In the genomic region with DNA sequence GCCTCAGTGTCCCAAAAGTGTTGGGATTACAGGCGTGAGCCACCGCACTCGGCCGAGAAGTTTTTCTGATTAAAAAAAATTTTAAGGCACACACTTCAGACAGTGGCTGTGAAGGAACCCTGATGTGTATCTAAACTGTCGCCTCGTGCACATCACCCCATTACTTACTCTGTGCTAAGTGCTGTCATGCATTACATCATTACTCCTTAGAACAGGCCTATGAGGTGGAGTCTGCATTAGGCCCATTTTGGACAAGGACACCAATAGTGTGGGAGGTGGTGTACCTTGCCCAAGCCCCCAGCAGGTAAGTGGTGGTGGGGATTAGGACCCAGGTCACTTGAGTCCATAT, we compare ENCODE assay signal across 1 cellular context.
TF ChIP-seq lines count a peak whose summit lies in the region.

No MANE protein-coding gene starts in this region.

TF ChIP-seq in HepG2, 621 proteins besides CTCF, POLR2A, EP300 and RAD21:
- no peak for TF ChIP-seq ZNF362 (CRISPR knock-in tag; IDR thresholded peaks at IDR 0.05; ENCODE audit: borderline replicate concordance)
- TF ChIP-seq, protein P1, sequence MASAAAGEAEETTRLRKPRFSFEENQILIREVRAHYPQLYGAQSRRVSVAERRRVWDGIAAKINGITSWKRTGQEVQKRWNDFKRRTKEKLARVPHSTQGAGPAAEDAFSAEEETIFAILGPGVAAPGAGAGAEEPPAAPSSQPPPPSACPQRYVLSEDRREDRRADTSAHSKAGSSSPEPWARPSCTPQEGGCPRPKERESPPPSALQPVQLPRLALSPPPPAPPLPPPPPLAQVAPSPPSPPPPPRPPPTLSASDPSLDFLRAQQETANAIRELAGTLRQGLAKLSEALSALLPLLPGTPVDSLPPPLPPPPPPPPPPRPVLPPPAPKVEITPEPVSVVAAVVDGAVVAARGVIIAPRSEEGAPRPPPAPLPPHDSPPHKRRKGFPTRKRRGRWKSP (CRISPR knock-in tag; IDR thresholded peaks at IDR 0.05): peak; percentile 60; the same call in 1 of the 2 replicates
- no peak for TF ChIP-seq ZNF331 (CRISPR knock-in tag; IDR thresholded peaks at IDR 0.05)
- TF ChIP-seq NR2C2 (CRISPR knock-in tag; IDR thresholded peaks at IDR 0.05; ENCODE audit: borderline replicate concordance): peak; percentile 11; the same call in 1 of the 2 replicates
- no peak for TF ChIP-seq ISX (CRISPR knock-in tag; conservative IDR thresholded peaks at IDR 0.05)
- no peak for TF ChIP-seq ZNF567 (CRISPR knock-in tag; IDR thresholded peaks at IDR 0.05; ENCODE audit: borderline replicate concordance)
- TF ChIP-seq MTERF4 (CRISPR knock-in tag; IDR thresholded peaks at IDR 0.05): peak; percentile 32; the same call in 1 of the 2 replicates
- no peak for TF ChIP-seq PRMT3 (CRISPR knock-in tag; IDR thresholded peaks at IDR 0.05; ENCODE audit: borderline replicate concordance, low read depth)
- 0 out of 2 replicates have a peak, but pooled peaks have one; percentile 14 for TF ChIP-seq ZNF343 (CRISPR knock-in tag; IDR thresholded peaks at IDR 0.05)
- no peak for TF ChIP-seq PREB (CRISPR knock-in tag; IDR thresholded peaks at IDR 0.05)
- 0 out of 2 replicates have a peak, but pooled peaks have one; percentile 12 for TF ChIP-seq ZNF691 (CRISPR knock-in tag; IDR thresholded peaks at IDR 0.05; ENCODE audit: borderline replicate concordance, low read depth)
- 0 out of 2 replicates have a peak, but pooled peaks have one; percentile 25 for TF ChIP-seq ATF7 (IDR thresholded peaks at IDR 0.05)
- no peak for TF ChIP-seq ATF7 (CRISPR knock-in tag; IDR thresholded peaks at IDR 0.05)
- TF ChIP-seq ASH2L (IDR thresholded peaks at IDR 0.05; ENCODE audit: insufficient read length, low read depth, low read length): peak; percentile 9
